In genomic region chr2:232626584-232626983, GRCh38 we compare ENCODE assay signal across 13 cellular contexts. TPM values are rescaled to one million over a fixed set of nuclear protein-coding genes. Genes with fewer than 3 reads are reported as not detected.
A peak's percentile ranks its signal among the peaks of the same experiment; 100 is the strongest.
DNase-seq lines count a peak whose midpoint lies in the region; TF ChIP-seq lines count a peak whose summit lies in the region.
"Had no signal": no experiment of that assay in that cellular context is flagged by ENCODE, and none has a peak within 500 bp of the region (broad histone marks: within the 10 kb centered on the region; RNA-seq: fewer than 3 reads in every experiment).

No MANE protein-coding gene starts in this region.

- DNase-seq in GM10266 (ENCODE audit: extremely low spot score) (peak; percentile 6), hepatic stellate cell (ENCODE audit: low spot score) (peak; percentile 3), pons (ENCODE audit: low spot score) (peak; percentile 90), DMS53 treated with DMSO at 0.1 percent for 48 hours (lab: John Stamatoyannopoulos, UW; ENCODE audit: unreplicated experiment) (no peak), G401 (ENCODE audit: low spot score) (no peak), NCI-H510A (lab: John Stamatoyannopoulos, UW) (no peak), NCI-H748 (lab: John Stamatoyannopoulos, UW; ENCODE audit: unreplicated experiment) (no peak)
- DNase-seq: Caco-2; CD8-positive, alpha-beta T cell; DMS53; KG1 had no signal

- peak overlapping the region; percentile 73 for H3K27ac ChIP-seq in angular gyrus (ENCODE audit: low read depth, low read length)

- in situ Hi-C loops in G401 (cut with HindIII; ENCODE audit: low sequenced_read_pairs), result no loop called here

- TF ChIP-seq CTCF in GM10266 (IDR thresholded peaks at IDR 0.05; ENCODE audit: control insufficient read depth, insufficient read depth, low read depth, missing control alignments), result no peak

RNA-seq across cellular contexts. Expression of gene EFHD1, which starts 6.8 kb away (rescaled TPM):
- total RNA-seq in G401 (2014; rRNA removed; shearing (Covaris generic)), result 2.4 and 4.2 TPM in 2 replicates
- total RNA-seq: HT-29 had no signal

Comparison
In these comparisons a context has a peak if more than half of its experiments do, and no peak if none do; other contexts are left out.
1. DNase-seq: peak in GM10266 (single experiment), hepatic stellate cell (single experiment) and pons (single experiment); none in DMS53 treated with DMSO at 0.1 percent for 48 hours (single experiment), G401 (single experiment), NCI-H510A (single experiment) and NCI-H748 (single experiment).